ENCODE assay signal across 2 cellular contexts in genomic region chr9:115063058-115063850, GRCh38.
TF ChIP-seq lines count a peak whose summit lies in the region.

No MANE protein-coding gene starts in this region.

TF ChIP-seq in GM23338, 12 proteins besides CTCF, POLR2A, EP300 and RAD21:
- TF ChIP-seq ZNF462 (CRISPR knock-in tag; IDR thresholded peaks at IDR 0.05) (no peak), ETS1 (IDR thresholded peaks at IDR 0.05) (no peak), POLR2AphosphoS5 (IDR thresholded peaks at IDR 0.05; ENCODE audit: low read depth) (no peak), ZNF114 (CRISPR knock-in tag; IDR thresholded peaks at IDR 0.05) (no peak), JUNB (IDR thresholded peaks at IDR 0.05; ENCODE audit: unreplicated experiment) (no peak), ZNF331 (CRISPR knock-in tag; IDR thresholded peaks at IDR 0.05; ENCODE audit: low read depth) (no peak), STAT1 (IDR thresholded peaks at IDR 0.05; ENCODE audit: unreplicated experiment) (no peak), REST (IDR thresholded peaks at IDR 0.05; ENCODE audit: unreplicated experiment) (no peak)
TF ChIP-seq in GM23338: peak in this region for 0.

TF ChIP-seq in HepG2, 621 proteins besides CTCF, POLR2A, EP300 and RAD21 (continued from another document):
- no peak for TF ChIP-seq PRDM15 (CRISPR knock-in tag; IDR thresholded peaks at IDR 0.05)
- no peak for TF ChIP-seq ZFP41 (CRISPR knock-in tag; IDR thresholded peaks at IDR 0.05; ENCODE audit: borderline replicate concordance)
- no peak for TF ChIP-seq UBTF (CRISPR knock-in tag; IDR thresholded peaks at IDR 0.05)
- no peak for TF ChIP-seq GFI1 (CRISPR knock-in tag; IDR thresholded peaks at IDR 0.05; ENCODE audit: borderline replicate concordance)
- no peak for TF ChIP-seq TRAFD1 (CRISPR knock-in tag; IDR thresholded peaks at IDR 0.05; ENCODE audit: borderline replicate concordance)
- TF ChIP-seq ZNF232 (CRISPR knock-in tag; IDR thresholded peaks at IDR 0.05; ENCODE audit: borderline replicate concordance), result no peak
- no peak for TF ChIP-seq ZNF570 (CRISPR knock-in tag; IDR thresholded peaks at IDR 0.05; ENCODE audit: borderline replicate concordance)
